In the genomic region with DNA sequence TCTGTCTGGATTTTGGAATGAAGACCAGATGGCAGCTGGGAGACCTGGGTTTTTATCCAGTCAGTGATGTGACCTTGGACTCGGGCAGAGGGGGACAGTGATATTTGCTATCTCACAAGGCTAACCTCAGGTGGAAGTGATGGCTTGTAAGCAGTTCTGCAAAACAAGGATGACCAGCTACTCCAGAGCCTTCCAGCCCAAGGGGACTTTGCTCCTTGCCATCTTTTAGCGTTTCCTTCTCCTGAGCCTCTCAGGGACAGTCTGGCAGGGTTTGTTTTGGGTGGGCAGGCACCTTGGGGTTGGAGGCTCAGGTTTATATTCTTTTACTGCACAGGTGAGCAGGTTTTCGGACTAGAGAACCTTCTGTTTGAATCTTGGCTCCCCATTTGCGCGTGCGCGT, we compare ENCODE assay signal across 30 cellular contexts.
"Had no signal": no experiment of that assay in that cellular context is flagged by ENCODE, and none has a peak within 500 bp of the region (broad histone marks: within the 10 kb centered on the region; RNA-seq: fewer than 3 reads in every experiment).

No MANE protein-coding gene starts in this region.

- ATAC-seq: activated CD8-positive, alpha-beta T cell treated with anti-CD3 and anti-CD28 coated beads for 36 hours; activated naive CD4-positive, alpha-beta T cell treated with anti-CD3 and anti-CD28 coated beads, Interleukin-2, amount 50 U/mL, for 72 hours; activated T-cell treated with anti-CD3 and anti-CD28 coated beads, Interleukin-2, amount 50 U/mL, for 72 hours; PC-3 had no signal

- H3K27ac Mint-ChIP-seq: activated CD4-positive, alpha-beta T cell treated with anti-CD3 and anti-CD28 coated beads, Interleukin-2, amount 10 ng/mL, durations not matched to agents 24 days and 14 days; activated CD8-positive, alpha-beta T cell treated with anti-CD3 and anti-CD28 coated beads for 36 hours; activated naive CD4-positive, alpha-beta T cell treated with anti-CD3 and anti-CD28 coated beads, Interleukin-2, amount 50 U/mL, for 72 hours; activated T-cell treated with anti-CD3 and anti-CD28 coated beads, Interleukin-2, amount 50 U/mL, for 72 hours; activated T-helper 2 cell treated with anti-CD3 and anti-CD28 coated beads, Interferon-gamma antibody, Interleukin-2, Interleukin-4, amounts not matched to agents 10 μg/mL and 5 μg/mL and 100 μg/mL, durations not matched to agents 14 hours and 24 hours and 36 hours; brain had no signal

- H3K9me3 ChIP-seq: adrenal gland, MG63, Peyer's patch had no signal

- H3K4me3 ChIP-seq: adrenal gland, MG63, Peyer's patch had no signal

- H3K36me3 ChIP-seq: adrenal gland, MG63, Peyer's patch had no signal

- H3K27me3 Mint-ChIP-seq: activated CD8-positive, alpha-beta T cell treated with anti-CD3 and anti-CD28 coated beads for 36 hours; brain had no signal

- H3K27me3 ChIP-seq: adrenal gland, MG63, Peyer's patch had no signal

- DNase-seq: activated CD4-positive, alpha-beta T cell treated with anti-CD3 and anti-CD28 coated beads, Interleukin-2, amount 10 ng/mL, durations not matched to agents 24 days and 14 days; activated CD4-positive, alpha-beta T cell treated with anti-CD3 and anti-CD28 coated beads, Interleukin-2, amount 50 U/mL, for 4 hours; activated CD8-positive, alpha-beta T cell treated with anti-CD3 and anti-CD28 coated beads for 36 hours; activated gamma-delta T cell; activated naive CD4-positive, alpha-beta T cell treated with Interleukin-2 at 50 U/mL for 16 hours; activated T-cell treated with anti-CD3 and anti-CD28 coated beads, Interleukin-2, amount 50 U/mL, for 1 hour; activated T-cell treated with anti-CD3 and anti-CD28 coated beads, Interleukin-2, amount 50 U/mL, for 72 hours; adrenal gland; caudate nucleus; Kasumi-1; KG1; MG63; NCI-H1048; NCI-H1105 treated with DMSO at 0.1 percent for 48 hours; NCI-H1436; NCI-H1694; NCI-H1930; NCI-H2081 treated with DMSO at 0.1 percent for 48 hours; NCI-H226; NCI-H446 treated with DMSO at 0.1 percent for 48 hours; NCI-H69; NK-92 treated with Interleukin-12 subunit alpha and Interleukin-12 subunit beta, amount 100 ng/mL, for 24 hours; PC-3; Peyer's patch; RPMI8226; SIG-M5; T1000 had no signal

- H3K4me1 ChIP-seq: adrenal gland, Peyer's patch had no signal

- H3K27ac ChIP-seq: adrenal gland, Peyer's patch had no signal

- H3K36me3 Mint-ChIP-seq: activated naive CD4-positive, alpha-beta T cell treated with anti-CD3 and anti-CD28 coated beads, Interleukin-2, amount 50 U/mL, for 72 hours; brain had no signal

- H3K4me3 Mint-ChIP-seq: activated CD4-positive, alpha-beta T cell treated with anti-CD3 and anti-CD28 coated beads, Interleukin-2, amount 10 ng/mL, durations not matched to agents 24 days and 14 days; activated CD8-positive, alpha-beta T cell treated with anti-CD3 and anti-CD28 coated beads for 36 hours; activated T-cell treated with anti-CD3 and anti-CD28 coated beads, Interleukin-2, amount 50 U/mL, for 72 hours; brain had no signal

- H3K9me3 Mint-ChIP-seq: activated CD4-positive, alpha-beta T cell treated with anti-CD3 and anti-CD28 coated beads, Interleukin-2, amount 10 ng/mL, durations not matched to agents 24 days and 14 days; activated CD8-positive, alpha-beta T cell treated with anti-CD3 and anti-CD28 coated beads for 36 hours; activated naive CD4-positive, alpha-beta T cell treated with anti-CD3 and anti-CD28 coated beads, Interleukin-2, amount 50 U/mL, for 72 hours; activated T-cell treated with anti-CD3 and anti-CD28 coated beads, Interleukin-2, amount 50 U/mL, for 72 hours; activated T-helper 2 cell treated with anti-CD3 and anti-CD28 coated beads, Interferon-gamma antibody, Interleukin-2, Interleukin-4, amounts not matched to agents 10 μg/mL and 5 μg/mL and 100 μg/mL, durations not matched to agents 14 hours and 24 hours and 36 hours had no signal
